In genomic region chr10:67788028-67788886, GRCh38 we compare ENCODE assay signal across 8 cellular contexts.
DNase-seq lines count a peak whose midpoint lies in the region; ATAC-seq lines count a peak whose summit lies in the region.

No MANE protein-coding gene starts in this region.

- intact Hi-C loops in head of caudate nucleus (cut with DNase I): loop anchor here (10.0 kb wide), 1 partner anchor 93 kb away; the partner anchor contains the start of gene CTNNA3

- no peaks in the 10 kb centered on the region for H3K36me3 ChIP-seq in NT2/D1 (ENCODE audit: insufficient read depth, insufficient read length, low read length)

- H3K9ac ChIP-seq in NT2/D1 (ENCODE audit: insufficient read length, low read depth): no peak overlapping the region

- H3K4me1 ChIP-seq in NT2/D1 (ENCODE audit: insufficient read depth, insufficient read length): no peaks in the 10 kb centered on the region

- peak; percentile 74 for DNase-seq in SIG-M5 treated with dmso at 0.1 percent for 504 hours (lab: John Stamatoyannopoulos, UW; ENCODE audit: unreplicated experiment)
- no peak for DNase-seq in SIG-M5 (lab: John Stamatoyannopoulos, UW)
- peak; percentile 48 for DNase-seq in NT2/D1 (ENCODE audit: low read depth, low spot score)
- peak; percentile 72 for DNase-seq in activated T-cell treated with anti-CD3 and anti-CD28 coated beads, Interleukin-2, amount 50 U/mL, for 1 hour
- DNase-seq in head of caudate nucleus: peak in 38 of 42 donors; percentile 6 to 84 (median 49)
- peak; percentile 56 to 72 (median 67) for DNase-seq in stimulated activated CD4-positive, alpha-beta T cell treated with anti-CD3 and anti-CD28 coated beads, Interleukin-1b, Interleukin-23, amount 100 ng/mL, for 24 hours (ENCODE audit: low read depth in 4 of 4, low spot score in 1 of 4)
- no peak for DNase-seq in NCI-H1105 (lab: John Stamatoyannopoulos, UW)

- H3K9me3 ChIP-seq in NT2/D1 (ENCODE audit: insufficient read depth, low read length): no peaks in the 10 kb centered on the region

- peak; percentile 55 for ATAC-seq in HG02943 (IDR thresholded peaks at IDR 0.05; ENCODE audit: low read depth, unreplicated experiment)

- H3K4me3 ChIP-seq in NT2/D1 (ENCODE audit: insufficient read length, low read depth): no peak overlapping the region

- H3K27me3 ChIP-seq in NT2/D1 (ENCODE audit: insufficient read depth, insufficient read length): no peaks in the 10 kb centered on the region

Comparison
In these comparisons a context has a peak if more than half of its experiments do, and no peak if none do; other contexts are left out.
1. DNase-seq: peak in SIG-M5 treated with dmso at 0.1 percent for 504 hours (single experiment), NT2/D1 (single experiment), activated T-cell treated with anti-CD3 and anti-CD28 coated beads, Interleukin-2, amount 50 U/mL, for 1 hour (single experiment), head of caudate nucleus (38 of 42) and stimulated activated CD4-positive, alpha-beta T cell treated with anti-CD3 and anti-CD28 coated beads, Interleukin-1b, Interleukin-23, amount 100 ng/mL, for 24 hours (4 of 4); none in SIG-M5 (single experiment) and NCI-H1105 (single experiment).